ENCODE assay signal across 8 cellular contexts in the genomic region with DNA sequence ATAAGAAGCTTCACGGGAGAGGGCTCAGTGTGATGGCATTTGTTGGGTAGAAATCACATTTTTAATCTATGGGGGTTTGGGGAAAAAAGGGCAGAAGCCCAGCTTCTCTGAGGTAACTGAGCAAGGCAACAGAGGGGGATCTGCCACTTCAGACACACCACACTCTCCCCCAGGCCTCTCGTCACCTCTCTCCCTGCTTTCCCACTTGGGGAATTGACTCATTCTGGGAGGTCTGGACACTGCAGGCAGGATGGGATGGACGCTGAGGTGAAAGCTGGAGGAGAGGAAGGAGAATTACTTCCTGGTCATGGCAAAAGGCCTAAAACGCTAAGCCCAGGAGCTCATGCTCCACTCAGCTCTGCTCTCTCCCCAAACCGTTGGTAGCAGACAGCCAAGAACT. TPM values are rescaled to one million over a fixed set of nuclear protein-coding genes. Genes with fewer than 3 reads are reported as not detected.
DNase-seq lines count a peak whose midpoint lies in the region; ATAC-seq and TF ChIP-seq lines count a peak whose summit lies in the region.
"Had no signal": no experiment of that assay in that cellular context is flagged by ENCODE, and none has a peak within 500 bp of the region (broad histone marks: within the 10 kb centered on the region; RNA-seq: fewer than 3 reads in every experiment).

No MANE protein-coding gene starts in this region.

- no peaks in the 10 kb centered on the region for H3K36me3 Mint-ChIP-seq in activated T-cell treated with anti-CD3 and anti-CD28 coated beads, Interleukin-2, amount 50 U/mL, for 72 hours (ENCODE audit: insufficient read depth in 2 of 2)
- no peaks in the 10 kb centered on the region for H3K36me3 Mint-ChIP-seq in stimulated activated effector memory CD8-positive, alpha-beta T cell treated with anti-CD3 and anti-CD28 coated beads, Interleukin-12 subunit alpha, Interleukin-12 subunit beta, amount 100 ng/mL, for 72 hours

- TF ChIP-seq POLR2A in erythroblast (IDR thresholded peaks at IDR 0.05; ENCODE audit: low read length) = no peak
- no peak for TF ChIP-seq POLR2A in right lobe of liver (IDR thresholded peaks at IDR 0.05)

- peaks cover 45% of the 10 kb centered on the region for H3K4me1 Mint-ChIP-seq in activated T-cell treated with anti-CD3 and anti-CD28 coated beads, Interleukin-2, amount 50 U/mL, for 72 hours (ENCODE audit: low read depth)
- peaks cover 33% of the 10 kb centered on the region for H3K4me1 Mint-ChIP-seq in stimulated activated effector memory CD8-positive, alpha-beta T cell treated with anti-CD3 and anti-CD28 coated beads, Interleukin-12 subunit alpha, Interleukin-12 subunit beta, amount 100 ng/mL, for 72 hours

- WGBS in HUES64 = 63% methylated on average over 5 of the region's 5 CpGs
- 72% methylated on average over 4 of the region's 5 CpGs for WGBS in right lobe of liver (ENCODE audit: insufficient coverage, low coverage, low lambda C conversion rate, missing lambda C conversion rate)

- H3K27me3 ChIP-seq in HUES64 (ENCODE audit: insufficient read depth, low read length) (no peaks in the 10 kb centered on the region), iPS-18a (ENCODE audit: control insufficient read depth, insufficient read depth, low read length) (no peaks in the 10 kb centered on the region), right lobe of liver (no peaks in the 10 kb centered on the region)

- H3K4me3 Mint-ChIP-seq in activated T-cell treated with anti-CD3 and anti-CD28 coated beads, Interleukin-2, amount 50 U/mL, for 72 hours = peak overlapping the region; percentile 58 to 71
- peak overlapping the region; percentile 52 for H3K4me3 Mint-ChIP-seq in stimulated activated effector memory CD8-positive, alpha-beta T cell treated with anti-CD3 and anti-CD28 coated beads, Interleukin-12 subunit alpha, Interleukin-12 subunit beta, amount 100 ng/mL, for 72 hours

- intact Hi-C loops in right lobe of liver (cut with DNase I) = loop anchor here (5.0 to 10.0 kb wide), 2 partner anchors 470 to 472 kb away; no protein-coding TSS in a partner anchor

- H3K4me1 ChIP-seq in HUES64 (ENCODE audit: insufficient read depth, low read length) (peaks cover 34% of the 10 kb centered on the region), iPS-18a (ENCODE audit: control insufficient read depth, low read depth, low read length) (peaks cover 30% of the 10 kb centered on the region), right lobe of liver (no peaks in the 10 kb centered on the region)

- H3K9me3 ChIP-seq in HUES64 (ENCODE audit: insufficient read depth, low read depth, low read length) = no peaks in the 10 kb centered on the region
- H3K9me3 ChIP-seq in iPS-18a (ENCODE audit: control insufficient read depth, low read depth, low read length) = no peaks in the 10 kb centered on the region
- no peaks in the 10 kb centered on the region for H3K9me3 ChIP-seq in right lobe of liver

- no peaks in the 10 kb centered on the region for H3K27me3 Mint-ChIP-seq in activated T-cell treated with anti-CD3 and anti-CD28 coated beads, Interleukin-2, amount 50 U/mL, for 72 hours (ENCODE audit: low read depth)

- no peaks in the 10 kb centered on the region for H3K9me3 Mint-ChIP-seq in activated T-cell treated with anti-CD3 and anti-CD28 coated beads, Interleukin-2, amount 50 U/mL, for 72 hours
- no peaks in the 10 kb centered on the region for H3K9me3 Mint-ChIP-seq in stimulated activated effector memory CD8-positive, alpha-beta T cell treated with anti-CD3 and anti-CD28 coated beads, Interleukin-12 subunit alpha, Interleukin-12 subunit beta, amount 100 ng/mL, for 72 hours

- peaks cover 26% of the 10 kb centered on the region for H3K36me3 ChIP-seq in HUES64 (ENCODE audit: insufficient read depth, low read length)
- H3K36me3 ChIP-seq in iPS-18a (ENCODE audit: control insufficient read depth, low read depth, low read length) = peaks cover 24% of the 10 kb centered on the region
- H3K36me3 ChIP-seq in right lobe of liver = no peaks in the 10 kb centered on the region

- H3K9ac ChIP-seq in HUES64 (ENCODE audit: low read depth, low read length) (peak overlapping the region; percentile 65; the same call in 1 of the 2 replicates), iPS-18a (ENCODE audit: low read length) (peak overlapping the region; percentile 64)

- no peak for ATAC-seq in activated T-cell treated with anti-CD3 and anti-CD28 coated beads, Interleukin-2, amount 50 U/mL, for 72 hours (replicated peaks in 1 of 2)
- no peak for ATAC-seq in stimulated activated effector memory CD8-positive, alpha-beta T cell treated with anti-CD3 and anti-CD28 coated beads, Interleukin-12 subunit alpha, Interleukin-12 subunit beta, amount 100 ng/mL, for 72 hours
- no peak for ATAC-seq in left lobe of liver
- ATAC-seq in right lobe of liver = no peak

- peak overlapping the region; percentile 93 for H3K27ac Mint-ChIP-seq in activated T-cell treated with anti-CD3 and anti-CD28 coated beads, Interleukin-2, amount 50 U/mL, for 72 hours
- peak overlapping the region; percentile 96 for H3K27ac Mint-ChIP-seq in stimulated activated effector memory CD8-positive, alpha-beta T cell treated with anti-CD3 and anti-CD28 coated beads, Interleukin-12 subunit alpha, Interleukin-12 subunit beta, amount 100 ng/mL, for 72 hours

- peak overlapping the region; percentile 96 for H3K27ac ChIP-seq in HUES64 (ENCODE audit: low read depth, low read length)
- H3K27ac ChIP-seq in iPS-18a (ENCODE audit: low read length) = peak overlapping the region; percentile 94
- no peak overlapping the region for H3K27ac ChIP-seq in right lobe of liver

- no peak for TF ChIP-seq CTCF in right lobe of liver (IDR thresholded peaks at IDR 0.05)

- H3K4me3 ChIP-seq in HUES64 (ENCODE audit: low read length) (no peak overlapping the region), iPS-18a (ENCODE audit: low read length) (peak overlapping the region; percentile 3), right lobe of liver (no peak overlapping the region)

- no peak for DNase-seq in activated T-cell treated with anti-CD3 and anti-CD28 coated beads, Interleukin-2, amount 50 U/mL, for 72 hours
- peak in 1 of 2 donors; percentile 59 for DNase-seq in stimulated activated effector memory CD8-positive, alpha-beta T cell treated with anti-CD3 and anti-CD28 coated beads, Interleukin-12 subunit alpha, Interleukin-12 subunit beta, amount 100 ng/mL, for 72 hours (ENCODE audit: low spot score in 2 of 2)
- no peak for DNase-seq in erythroblast (lab: John Stamatoyannopoulos, UW)
- no peak for DNase-seq in left lobe of liver (ENCODE audit: low spot score)
- no peak for DNase-seq in right lobe of liver
- DNase-seq: NCI-H82 had no signal

RNA-seq across cellular contexts. Expression of a gene that starts 33.2 kb away (rescaled TPM):
- 9.7 TPM for polyA plus RNA-seq in HUES64 (2013, experiment 1 of 2)
- 8.1 TPM for polyA plus RNA-seq in HUES64 (2013, experiment 2 of 2)
- total RNA-seq in activated T-cell treated with anti-CD3 and anti-CD28 coated beads, Interleukin-2, amount 50 U/mL, for 72 hours = 1 to 10 TPM in 1 of 2 donors, under 1 TPM in 1; 0.69 to 1.6 TPM
- total RNA-seq in left lobe of liver = 6.3 TPM
- 10 to 100 TPM in 1 of 6 experiments, 1 to 10 TPM in 5; 5.8 to 10.2 (median 7.1) TPM for total RNA-seq in right lobe of liver

Comparison
In these comparisons a context has a peak if more than half of its experiments do, and no peak if none do; other contexts are left out.
1. H3K27ac ChIP-seq: peak in HUES64 (single experiment) and iPS-18a (single experiment); none in right lobe of liver (0 of 3).